1 cellular context compared by ENCODE assay signal in the genomic region with DNA sequence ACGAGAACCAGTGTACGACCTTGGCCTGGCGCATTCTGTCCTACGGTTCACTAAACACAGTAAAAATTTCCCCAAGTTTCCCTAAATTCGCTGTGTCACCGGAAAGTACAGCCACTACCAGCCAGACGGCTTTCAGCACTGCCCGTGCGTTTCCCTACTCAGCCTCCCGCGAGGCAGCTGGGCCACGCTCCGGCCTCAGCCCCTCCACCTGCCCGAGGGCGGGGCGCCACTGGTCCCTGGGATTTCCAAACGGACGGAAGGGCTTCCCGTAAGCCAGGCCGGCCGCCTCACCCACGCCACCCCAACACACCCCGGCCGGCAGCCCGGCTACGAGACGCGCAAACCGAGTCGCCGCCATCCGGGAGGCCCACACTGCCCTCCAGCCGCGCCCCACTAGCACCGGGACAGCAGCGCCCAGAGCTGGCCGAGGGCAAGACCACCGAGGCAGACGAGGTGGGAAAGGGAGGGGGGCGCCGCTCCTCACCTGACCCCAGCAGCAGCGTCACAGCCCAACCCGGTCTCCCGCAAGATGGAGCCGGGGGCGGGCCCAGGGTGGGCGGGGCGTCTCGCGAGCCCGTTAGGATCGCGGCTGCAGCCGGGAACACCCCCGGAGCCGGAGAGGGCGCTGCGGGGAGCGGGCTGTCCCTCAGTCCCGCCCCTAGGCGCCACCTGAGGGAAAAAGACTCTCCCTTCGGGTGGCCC.
TF ChIP-seq lines count a peak whose summit lies in the region.

A gene (minus strand): TSS at position 531 of the 702 bp plus-strand sequence. CDS start 13,202 bp downstream, outside the sequence.

TF ChIP-seq in K562, 482 proteins besides CTCF, POLR2A, EP300 and RAD21 (continued from another document and continues in another):
- TF ChIP-seq, protein P1, sequence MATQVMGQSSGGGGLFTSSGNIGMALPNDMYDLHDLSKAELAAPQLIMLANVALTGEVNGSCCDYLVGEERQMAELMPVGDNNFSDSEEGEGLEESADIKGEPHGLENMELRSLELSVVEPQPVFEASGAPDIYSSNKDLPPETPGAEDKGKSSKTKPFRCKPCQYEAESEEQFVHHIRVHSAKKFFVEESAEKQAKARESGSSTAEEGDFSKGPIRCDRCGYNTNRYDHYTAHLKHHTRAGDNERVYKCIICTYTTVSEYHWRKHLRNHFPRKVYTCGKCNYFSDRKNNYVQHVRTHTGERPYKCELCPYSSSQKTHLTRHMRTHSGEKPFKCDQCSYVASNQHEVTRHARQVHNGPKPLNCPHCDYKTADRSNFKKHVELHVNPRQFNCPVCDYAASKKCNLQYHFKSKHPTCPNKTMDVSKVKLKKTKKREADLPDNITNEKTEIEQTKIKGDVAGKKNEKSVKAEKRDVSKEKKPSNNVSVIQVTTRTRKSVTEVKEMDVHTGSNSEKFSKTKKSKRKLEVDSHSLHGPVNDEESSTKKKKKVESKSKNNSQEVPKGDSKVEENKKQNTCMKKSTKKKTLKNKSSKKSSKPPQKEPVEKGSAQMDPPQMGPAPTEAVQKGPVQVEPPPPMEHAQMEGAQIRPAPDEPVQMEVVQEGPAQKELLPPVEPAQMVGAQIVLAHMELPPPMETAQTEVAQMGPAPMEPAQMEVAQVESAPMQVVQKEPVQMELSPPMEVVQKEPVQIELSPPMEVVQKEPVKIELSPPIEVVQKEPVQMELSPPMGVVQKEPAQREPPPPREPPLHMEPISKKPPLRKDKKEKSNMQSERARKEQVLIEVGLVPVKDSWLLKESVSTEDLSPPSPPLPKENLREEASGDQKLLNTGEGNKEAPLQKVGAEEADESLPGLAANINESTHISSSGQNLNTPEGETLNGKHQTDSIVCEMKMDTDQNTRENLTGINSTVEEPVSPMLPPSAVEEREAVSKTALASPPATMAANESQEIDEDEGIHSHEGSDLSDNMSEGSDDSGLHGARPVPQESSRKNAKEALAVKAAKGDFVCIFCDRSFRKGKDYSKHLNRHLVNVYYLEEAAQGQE (CRISPR knock-in tag; IDR thresholded peaks at IDR 0.05; ENCODE audit: low read depth), result 0 out of 2 replicates have a peak, but pooled peaks have one; percentile 19
- peak; percentile 85 for TF ChIP-seq ETV5 (CRISPR knock-in tag; IDR thresholded peaks at IDR 0.05; ENCODE audit: low read depth)
- peak; percentile 97 for TF ChIP-seq POLR2G (IDR thresholded peaks at IDR 0.05; ENCODE audit: low read depth, low read length)
- TF ChIP-seq CEBPG (CRISPR knock-in tag; IDR thresholded peaks at IDR 0.05), result peak; percentile 55
- no peak for TF ChIP-seq CEBPG (tag; conservative IDR thresholded peaks at IDR 0.05 in 1 of 2, IDR thresholded peaks at IDR 0.05 in 1 of 2)
- TF ChIP-seq GABPB1 (CRISPR knock-in tag; IDR thresholded peaks at IDR 0.05), result peak; percentile 81
- no peak for TF ChIP-seq ZNF699 (CRISPR knock-in tag; IDR thresholded peaks at IDR 0.05; ENCODE audit: insufficient replicate concordance)
- TF ChIP-seq ATF7 (IDR thresholded peaks at IDR 0.05), result peak; percentile 65
- peak; percentile 64 to 80; a peak in 2 of 4 replicates for TF ChIP-seq SIN3A (IDR thresholded peaks at IDR 0.05; ENCODE audit: borderline replicate concordance in 2 of 2, control insufficient read depth in 1 of 2, low read depth in 2 of 2, low read length in 2 of 2)
- TF ChIP-seq TAF7 (tag; IDR thresholded peaks at IDR 0.05), result peak; percentile 47; the same call in 1 of the 2 replicates
- TF ChIP-seq, protein P2, sequence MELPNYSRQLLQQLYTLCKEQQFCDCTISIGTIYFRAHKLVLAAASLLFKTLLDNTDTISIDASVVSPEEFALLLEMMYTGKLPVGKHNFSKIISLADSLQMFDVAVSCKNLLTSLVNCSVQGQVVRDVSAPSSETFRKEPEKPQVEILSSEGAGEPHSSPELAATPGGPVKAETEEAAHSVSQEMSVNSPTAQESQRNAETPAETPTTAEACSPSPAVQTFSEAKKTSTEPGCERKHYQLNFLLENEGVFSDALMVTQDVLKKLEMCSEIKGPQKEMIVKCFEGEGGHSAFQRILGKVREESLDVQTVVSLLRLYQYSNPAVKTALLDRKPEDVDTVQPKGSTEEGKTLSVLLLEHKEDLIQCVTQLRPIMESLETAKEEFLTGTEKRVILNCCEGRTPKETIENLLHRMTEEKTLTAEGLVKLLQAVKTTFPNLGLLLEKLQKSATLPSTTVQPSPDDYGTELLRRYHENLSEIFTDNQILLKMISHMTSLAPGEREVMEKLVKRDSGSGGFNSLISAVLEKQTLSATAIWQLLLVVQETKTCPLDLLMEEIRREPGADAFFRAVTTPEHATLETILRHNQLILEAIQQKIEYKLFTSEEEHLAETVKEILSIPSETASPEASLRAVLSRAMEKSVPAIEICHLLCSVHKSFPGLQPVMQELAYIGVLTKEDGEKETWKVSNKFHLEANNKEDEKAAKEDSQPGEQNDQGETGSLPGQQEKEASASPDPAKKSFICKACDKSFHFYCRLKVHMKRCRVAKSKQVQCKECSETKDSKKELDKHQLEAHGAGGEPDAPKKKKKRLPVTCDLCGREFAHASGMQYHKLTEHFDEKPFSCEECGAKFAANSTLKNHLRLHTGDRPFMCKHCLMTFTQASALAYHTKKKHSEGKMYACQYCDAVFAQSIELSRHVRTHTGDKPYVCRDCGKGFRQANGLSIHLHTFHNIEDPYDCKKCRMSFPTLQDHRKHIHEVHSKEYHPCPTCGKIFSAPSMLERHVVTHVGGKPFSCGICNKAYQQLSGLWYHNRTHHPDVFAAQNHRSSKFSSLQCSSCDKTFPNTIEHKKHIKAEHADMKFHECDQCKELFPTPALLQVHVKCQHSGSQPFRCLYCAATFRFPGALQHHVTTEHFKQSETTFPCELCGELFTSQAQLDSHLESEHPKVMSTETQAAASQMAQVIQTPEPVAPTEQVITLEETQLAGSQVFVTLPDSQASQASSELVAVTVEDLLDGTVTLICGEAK (IDR thresholded peaks at IDR 0.05), result peak; percentile 65; the same call in 1 of the 2 replicates
- TF ChIP-seq, protein P2 (CRISPR knock-in tag; IDR thresholded peaks at IDR 0.05), result no peak
- TF ChIP-seq NCOA4 (IDR thresholded peaks at IDR 0.05; ENCODE audit: partially characterized antibody), result no peak
- TF ChIP-seq SP1 (CRISPR knock-in tag; IDR thresholded peaks at IDR 0.05), result peak; percentile 95
- TF ChIP-seq, protein P3, sequence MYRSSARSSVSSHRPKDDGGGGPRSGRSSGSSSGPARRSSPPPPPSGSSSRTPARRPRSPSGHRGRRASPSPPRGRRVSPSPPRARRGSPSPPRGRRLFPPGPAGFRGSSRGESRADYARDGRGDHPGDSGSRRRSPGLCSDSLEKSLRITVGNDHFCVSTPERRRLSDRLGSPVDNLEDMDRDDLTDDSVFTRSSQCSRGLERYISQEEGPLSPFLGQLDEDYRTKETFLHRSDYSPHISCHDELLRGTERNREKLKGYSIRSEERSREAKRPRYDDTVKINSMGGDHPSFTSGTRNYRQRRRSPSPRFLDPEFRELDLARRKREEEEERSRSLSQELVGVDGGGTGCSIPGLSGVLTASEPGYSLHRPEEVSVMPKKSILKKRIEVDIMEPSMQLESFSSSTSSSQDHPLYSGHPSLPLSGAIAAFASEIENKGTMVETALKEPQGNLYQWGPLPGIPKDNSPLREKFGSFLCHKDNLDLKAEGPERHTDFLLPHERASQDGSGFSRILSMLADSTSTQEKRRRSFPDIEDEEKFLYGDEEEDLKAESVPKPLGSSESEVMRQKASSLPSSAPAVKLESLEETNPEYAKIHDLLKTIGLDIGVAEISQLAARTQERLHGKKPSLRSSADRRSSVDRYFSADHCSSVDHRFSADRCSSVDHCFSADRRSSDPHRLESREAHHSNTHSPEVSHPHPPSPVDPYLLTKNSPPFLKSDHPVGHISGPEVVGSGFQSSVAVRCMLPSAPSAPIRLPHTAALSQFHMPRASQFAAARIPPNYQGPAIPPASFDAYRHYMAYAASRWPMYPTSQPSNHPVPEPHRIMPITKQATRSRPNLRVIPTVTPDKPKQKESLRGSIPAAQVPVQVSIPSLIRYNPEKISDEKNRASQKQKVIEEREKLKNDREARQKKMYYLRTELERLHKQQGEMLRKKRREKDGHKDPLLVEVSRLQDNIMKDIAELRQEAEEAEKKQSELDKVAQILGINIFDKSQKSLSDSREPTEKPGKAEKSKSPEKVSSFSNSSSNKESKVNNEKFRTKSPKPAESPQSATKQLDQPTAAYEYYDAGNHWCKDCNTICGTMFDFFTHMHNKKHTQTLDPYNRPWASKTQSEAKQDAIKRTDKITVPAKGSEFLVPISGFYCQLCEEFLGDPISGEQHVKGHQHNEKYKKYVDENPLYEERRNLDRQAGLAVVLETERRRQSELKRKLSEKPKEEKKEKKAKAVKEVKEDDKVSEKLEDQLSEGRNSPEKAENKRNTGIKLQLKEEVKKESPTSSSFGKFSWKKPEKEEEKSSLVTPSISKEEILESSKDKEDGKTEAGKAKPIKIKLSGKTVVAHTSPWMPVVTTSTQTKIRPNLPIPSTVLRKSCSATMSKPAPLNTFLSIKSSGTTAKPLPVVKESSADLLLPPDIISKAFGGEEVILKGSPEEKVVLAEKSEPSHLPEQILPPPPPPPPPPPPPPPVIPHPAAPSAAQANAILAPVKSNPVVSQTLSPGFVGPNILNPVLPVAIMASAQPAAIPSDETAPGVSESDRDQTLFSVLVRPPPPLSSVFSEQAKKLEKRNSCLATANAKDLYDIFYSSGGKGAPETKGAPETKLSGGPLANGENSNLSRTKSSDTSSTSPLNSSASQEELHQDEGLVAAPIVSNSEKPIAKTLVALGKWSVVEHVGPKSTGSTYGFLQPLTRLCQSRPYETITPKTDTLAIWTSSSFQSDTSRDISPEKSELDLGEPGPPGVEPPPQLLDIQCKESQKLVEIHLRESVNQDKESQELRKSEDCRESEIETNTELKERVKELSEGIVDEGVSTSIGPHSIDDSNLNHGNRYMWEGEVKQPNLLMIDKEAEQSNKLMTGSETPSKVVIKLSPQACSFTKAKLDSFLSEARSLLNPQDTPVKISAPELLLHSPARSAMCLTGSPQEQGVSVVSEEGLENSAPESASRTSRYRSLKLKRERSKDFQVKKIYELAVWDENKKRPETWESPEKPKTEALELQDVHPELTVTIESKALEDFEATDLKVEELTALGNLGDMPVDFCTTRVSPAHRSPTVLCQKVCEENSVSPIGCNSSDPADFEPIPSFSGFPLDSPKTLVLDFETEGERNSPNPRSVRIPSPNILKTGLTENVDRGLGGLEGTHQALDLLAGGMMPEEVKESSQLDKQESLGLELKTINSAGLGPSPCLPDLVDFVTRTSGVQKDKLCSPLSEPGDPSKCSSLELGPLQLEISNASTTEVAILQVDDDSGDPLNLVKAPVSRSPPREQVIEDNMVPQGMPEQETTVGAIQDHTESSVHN (IDR thresholded peaks at IDR 0.05; ENCODE audit: borderline replicate concordance in 1 of 2, low read depth in 1 of 2), result peak in 1 of 2 experiments; percentile 7; a peak in 1 of 4 replicates
- TF ChIP-seq, protein P4, sequence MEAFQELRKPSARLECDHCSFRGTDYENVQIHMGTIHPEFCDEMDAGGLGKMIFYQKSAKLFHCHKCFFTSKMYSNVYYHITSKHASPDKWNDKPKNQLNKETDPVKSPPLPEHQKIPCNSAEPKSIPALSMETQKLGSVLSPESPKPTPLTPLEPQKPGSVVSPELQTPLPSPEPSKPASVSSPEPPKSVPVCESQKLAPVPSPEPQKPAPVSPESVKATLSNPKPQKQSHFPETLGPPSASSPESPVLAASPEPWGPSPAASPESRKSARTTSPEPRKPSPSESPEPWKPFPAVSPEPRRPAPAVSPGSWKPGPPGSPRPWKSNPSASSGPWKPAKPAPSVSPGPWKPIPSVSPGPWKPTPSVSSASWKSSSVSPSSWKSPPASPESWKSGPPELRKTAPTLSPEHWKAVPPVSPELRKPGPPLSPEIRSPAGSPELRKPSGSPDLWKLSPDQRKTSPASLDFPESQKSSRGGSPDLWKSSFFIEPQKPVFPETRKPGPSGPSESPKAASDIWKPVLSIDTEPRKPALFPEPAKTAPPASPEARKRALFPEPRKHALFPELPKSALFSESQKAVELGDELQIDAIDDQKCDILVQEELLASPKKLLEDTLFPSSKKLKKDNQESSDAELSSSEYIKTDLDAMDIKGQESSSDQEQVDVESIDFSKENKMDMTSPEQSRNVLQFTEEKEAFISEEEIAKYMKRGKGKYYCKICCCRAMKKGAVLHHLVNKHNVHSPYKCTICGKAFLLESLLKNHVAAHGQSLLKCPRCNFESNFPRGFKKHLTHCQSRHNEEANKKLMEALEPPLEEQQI (IDR thresholded peaks at IDR 0.05), result no peak
- TF ChIP-seq, protein P5, sequence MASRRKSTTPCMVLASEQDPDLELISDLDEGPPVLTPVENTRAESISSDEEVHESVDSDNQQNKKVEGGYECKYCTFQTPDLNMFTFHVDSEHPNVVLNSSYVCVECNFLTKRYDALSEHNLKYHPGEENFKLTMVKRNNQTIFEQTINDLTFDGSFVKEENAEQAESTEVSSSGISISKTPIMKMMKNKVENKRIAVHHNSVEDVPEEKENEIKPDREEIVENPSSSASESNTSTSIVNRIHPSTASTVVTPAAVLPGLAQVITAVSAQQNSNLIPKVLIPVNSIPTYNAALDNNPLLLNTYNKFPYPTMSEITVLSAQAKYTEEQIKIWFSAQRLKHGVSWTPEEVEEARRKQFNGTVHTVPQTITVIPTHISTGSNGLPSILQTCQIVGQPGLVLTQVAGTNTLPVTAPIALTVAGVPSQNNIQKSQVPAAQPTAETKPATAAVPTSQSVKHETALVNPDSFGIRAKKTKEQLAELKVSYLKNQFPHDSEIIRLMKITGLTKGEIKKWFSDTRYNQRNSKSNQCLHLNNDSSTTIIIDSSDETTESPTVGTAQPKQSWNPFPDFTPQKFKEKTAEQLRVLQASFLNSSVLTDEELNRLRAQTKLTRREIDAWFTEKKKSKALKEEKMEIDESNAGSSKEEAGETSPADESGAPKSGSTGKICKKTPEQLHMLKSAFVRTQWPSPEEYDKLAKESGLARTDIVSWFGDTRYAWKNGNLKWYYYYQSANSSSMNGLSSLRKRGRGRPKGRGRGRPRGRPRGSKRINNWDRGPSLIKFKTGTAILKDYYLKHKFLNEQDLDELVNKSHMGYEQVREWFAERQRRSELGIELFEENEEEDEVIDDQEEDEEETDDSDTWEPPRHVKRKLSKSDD (conservative IDR thresholded peaks at IDR 0.05; ENCODE audit: low read length), result no peak
- no peak; the same call in 1 of the 2 replicates for TF ChIP-seq STAT5A (IDR thresholded peaks at IDR 0.05; ENCODE audit: borderline replicate concordance, low read length)
- no peak for TF ChIP-seq FOXM1 (IDR thresholded peaks at IDR 0.05; ENCODE audit: low read depth)
- peak; percentile 80 for TF ChIP-seq FOXM1 (CRISPR knock-in tag; IDR thresholded peaks at IDR 0.05; ENCODE audit: low read depth)
